ENCODE assay signal across 15 cellular contexts in the genomic region with DNA sequence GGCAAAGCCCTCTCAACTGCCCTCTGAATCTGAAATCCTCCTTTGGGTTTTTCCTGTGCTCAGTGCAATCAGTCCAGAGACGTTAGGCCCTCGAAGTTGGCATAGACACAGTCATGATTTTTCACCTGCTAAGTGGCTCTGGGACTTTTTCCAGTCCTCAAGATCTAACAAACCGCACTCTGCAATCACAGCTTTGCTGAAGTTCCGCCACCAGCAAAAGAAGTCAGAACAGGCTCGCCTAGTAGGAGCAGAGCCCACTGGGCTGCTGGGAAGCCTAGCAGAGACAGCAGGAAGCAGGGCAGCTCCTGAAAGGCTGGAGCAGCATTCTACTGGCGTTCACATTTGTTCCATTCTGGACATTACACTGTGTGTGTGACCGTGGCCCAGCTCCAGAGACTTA.
DNase-seq lines count a peak whose midpoint lies in the region; ATAC-seq and TF ChIP-seq lines count a peak whose summit lies in the region.
"Had no signal": no experiment of that assay in that cellular context is flagged by ENCODE, and none has a peak within 500 bp of the region (broad histone marks: within the 10 kb centered on the region; RNA-seq: fewer than 3 reads in every experiment).

No MANE protein-coding gene starts in this region.

- no peak for TF ChIP-seq RAD21 in HCT116 (IDR thresholded peaks at IDR 0.05; ENCODE audit: low read depth)

- H3K27ac ChIP-seq in HCT116 (ENCODE audit: low read depth, low read length): no peak overlapping the region
- H3K27ac ChIP-seq in RWPE1: peak overlapping the region; percentile 45
- H3K27ac ChIP-seq in lower lobe of right lung: no peak overlapping the region
- no peak overlapping the region for H3K27ac ChIP-seq in thyroid gland
- H3K27ac ChIP-seq: A549, GM23248, SJSA1 had no signal

- TF ChIP-seq POLR2A in HCT116 (IDR thresholded peaks at IDR 0.05; ENCODE audit: borderline replicate concordance, extremely low read depth, insufficient read depth, insufficient read length): no peak
- no peak for TF ChIP-seq POLR2A in thyroid gland (IDR thresholded peaks at IDR 0.05)

- intact Hi-C loops in HCT116 (cut with micrococcal nuclease): no loop called here
- intact Hi-C loops in lower lobe of right lung (cut with DNase I): no loop called here
- intact Hi-C loops in thyroid gland (cut with DNase I): no loop called here

- no peaks in the 10 kb centered on the region for H4K20me1 ChIP-seq in HCT116 (ENCODE audit: insufficient read depth)

- POLR2A ChIA-PET in HCT116 (lab: Charles Lee) (no interaction called here), RWPE1 (lab: Yijun Ruan, JAX; ENCODE audit: low non-redundant PET) (interaction anchor here (0.5 kb wide), 1 partner anchor 156 kb away, joined by 4 read pairs; no protein-coding TSS in a partner anchor)

- BruUV-seq in HCT116 (replicated peaks; lab: Mats Ljungman, UMichigan): no TSS peak

- no peaks in the 10 kb centered on the region for H3K79me2 ChIP-seq in HCT116 (ENCODE audit: insufficient read depth, low read length)

- CTCF ChIA-PET in HCT116 (lab: Charles Lee): no interaction called here
- CTCF ChIA-PET in RWPE1 (lab: Yijun Ruan, JAX): interaction anchor here (0.5 to 1.3 kb wide), 3 partner anchors 10 to 118 kb away, joined by 3 read pairs; no protein-coding TSS in a partner anchor

- H2AFZ ChIP-seq in HCT116 (ENCODE audit: low read depth, low read length, poor library complexity, severe bottlenecking): no peak overlapping the region
- H2AFZ ChIP-seq: GM23248 had no signal

- ATAC-seq in HCT116 (no peak), lower lobe of right lung (peak; percentile 91 to 93), GM21515 (IDR thresholded peaks at IDR 0.05; ENCODE audit: unreplicated experiment) (no peak)
- ATAC-seq: A549, Right ventricle myocardium inferior had no signal

- H3K9me2 ChIP-seq in HCT116 (ENCODE audit: insufficient read depth): no peaks in the 10 kb centered on the region

- H3K4me1 ChIP-seq in HCT116 (ENCODE audit: control insufficient read depth in 1 of 2, insufficient read depth in 2 of 2, low read length in 2 of 2) (peaks cover 10 to 25% of the 10 kb centered on the region in 2 experiments), lower lobe of right lung (no peaks in the 10 kb centered on the region), thyroid gland (no peaks in the 10 kb centered on the region)
- H3K4me1 ChIP-seq: A549, SJSA1 had no signal

- H3K4me2 ChIP-seq in HCT116 (ENCODE audit: low read length): 0 out of 2 replicates have a peak overlapping the region, but pooled peaks have one; percentile 39
- H3K4me2 ChIP-seq: A549 had no signal

- 34 to 37% methylated on average over 7 of the region's 7 CpGs for WGBS in thyroid gland, 2 donors

- H3K9ac ChIP-seq in HCT116 (ENCODE audit: low read length): no peak overlapping the region
- H3K9ac ChIP-seq: GM23248 had no signal

- peaks cover 49% of the 10 kb centered on the region for H3K27me3 ChIP-seq in HCT116 (ENCODE audit: insufficient read depth, low read length)
- H3K27me3 ChIP-seq in lower lobe of right lung (ENCODE audit: low read depth): no peaks in the 10 kb centered on the region
- no peaks in the 10 kb centered on the region for H3K27me3 ChIP-seq in thyroid gland
- H3K27me3 ChIP-seq: SJSA1 had no signal

- DNase-seq in HCT116 (ENCODE audit: low read depth, low spot score) (no peak), RWPE1 (ENCODE audit: low spot score) (no peak), lower lobe of right lung (peak; percentile 51), thyroid gland (peak; percentile 42 to 60), GM03348 (ENCODE audit: low spot score) (no peak)
- DNase-seq in activated CD8-positive, alpha-beta memory T cell treated with anti-CD3 and anti-CD28 coated beads, Interleukin-2, amount 50 U/mL, for 48 hours: no peak
- DNase-seq: KG1, NCI-H1092 treated with DMSO at 0.1 percent for 48 hours, NCI-H1436 treated with DMSO at 0.1 percent for 48 hours, NCI-H1930 had no signal

- RAD21 ChIA-PET in HCT116 (lab: Charles Lee; ENCODE audit: low non-redundant PET in 1 of 2, low total read pairs in 2 of 2, uncharacterized antibody in 2 of 2, unreplicated experiment in 2 of 2): no interaction called here

- TF ChIP-seq CTCF in HCT116 (IDR thresholded peaks at IDR 0.05 in 2 of 3, conservative IDR thresholded peaks at IDR 0.05 in 1 of 3; ENCODE audit: borderline replicate concordance in 1 of 3, insufficient read depth in 1 of 3, low read depth in 2 of 3, low read length in 2 of 3) (no peak), RWPE1 (conservative IDR thresholded peaks at IDR 0.05; ENCODE audit: low read depth) (no peak), lower lobe of right lung (IDR thresholded peaks at IDR 0.05) (no peak), thyroid gland (IDR thresholded peaks at IDR 0.05) (no peak)

- H3K9me3 ChIP-seq in HCT116 (ENCODE audit: control insufficient read depth in 1 of 2, insufficient read depth in 1 of 2, low read depth in 1 of 2, low read length in 2 of 2) (no peaks in the 10 kb centered on the region), lower lobe of right lung (no peaks in the 10 kb centered on the region), thyroid gland (no peaks in the 10 kb centered on the region)
- H3K9me3 ChIP-seq: A549, SJSA1 had no signal

- H3K36me3 ChIP-seq in HCT116 (ENCODE audit: control insufficient read depth in 1 of 2, insufficient read depth in 2 of 2, low read length in 2 of 2): no peaks in the 10 kb centered on the region
- H3K36me3 ChIP-seq in lower lobe of right lung: no peaks in the 10 kb centered on the region
- no peaks in the 10 kb centered on the region for H3K36me3 ChIP-seq in thyroid gland
- H3K36me3 ChIP-seq: SJSA1 had no signal

- H3K4me3 ChIP-seq in HCT116 (replicated peaks in 1 of 2; ENCODE audit: low read depth in 1 of 2, low read length in 2 of 2) (no peak overlapping the region), lower lobe of right lung (no peak overlapping the region), thyroid gland (replicated peaks in 1 of 3) (no peak overlapping the region)
- H3K4me3 ChIP-seq: A549, GM23248, SJSA1 had no signal

TF ChIP-seq in HCT116, 20 proteins besides CTCF, POLR2A, EP300 and RAD21:
- no peak for TF ChIP-seq FOSL1 (IDR thresholded peaks at IDR 0.05; ENCODE audit: low read depth)
- no peak for TF ChIP-seq JUND (IDR thresholded peaks at IDR 0.05)
- TF ChIP-seq, protein P1, sequence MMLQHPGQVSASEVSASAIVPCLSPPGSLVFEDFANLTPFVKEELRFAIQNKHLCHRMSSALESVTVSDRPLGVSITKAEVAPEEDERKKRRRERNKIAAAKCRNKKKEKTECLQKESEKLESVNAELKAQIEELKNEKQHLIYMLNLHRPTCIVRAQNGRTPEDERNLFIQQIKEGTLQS (IDR thresholded peaks at IDR 0.05): no peak
- no peak for TF ChIP-seq EZH2 (IDR thresholded peaks at IDR 0.05)
- no peak for TF ChIP-seq CEBPB (IDR thresholded peaks at IDR 0.05; ENCODE audit: low read depth)
- TF ChIP-seq YY1 (IDR thresholded peaks at IDR 0.05; ENCODE audit: extremely low read depth, insufficient replicate concordance, low read depth, low read length): no peak
- TF ChIP-seq, protein P2, sequence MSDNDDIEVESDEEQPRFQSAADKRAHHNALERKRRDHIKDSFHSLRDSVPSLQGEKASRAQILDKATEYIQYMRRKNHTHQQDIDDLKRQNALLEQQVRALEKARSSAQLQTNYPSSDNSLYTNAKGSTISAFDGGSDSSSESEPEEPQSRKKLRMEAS (IDR thresholded peaks at IDR 0.05): no peak

Comparison
In these comparisons a context has a peak if more than half of its experiments do, and no peak if none do; other contexts are left out.
1. ATAC-seq: peak in lower lobe of right lung (2 of 2); none in HCT116 (single experiment) and GM21515 (single experiment).
2. DNase-seq: peak in lower lobe of right lung (single experiment) and thyroid gland (2 of 2); none in HCT116 (single experiment), RWPE1 (single experiment), GM03348 (single experiment) and activated CD8-positive, alpha-beta memory T cell treated with anti-CD3 and anti-CD28 coated beads, Interleukin-2, amount 50 U/mL, for 48 hours (single experiment).